In the genomic region with DNA sequence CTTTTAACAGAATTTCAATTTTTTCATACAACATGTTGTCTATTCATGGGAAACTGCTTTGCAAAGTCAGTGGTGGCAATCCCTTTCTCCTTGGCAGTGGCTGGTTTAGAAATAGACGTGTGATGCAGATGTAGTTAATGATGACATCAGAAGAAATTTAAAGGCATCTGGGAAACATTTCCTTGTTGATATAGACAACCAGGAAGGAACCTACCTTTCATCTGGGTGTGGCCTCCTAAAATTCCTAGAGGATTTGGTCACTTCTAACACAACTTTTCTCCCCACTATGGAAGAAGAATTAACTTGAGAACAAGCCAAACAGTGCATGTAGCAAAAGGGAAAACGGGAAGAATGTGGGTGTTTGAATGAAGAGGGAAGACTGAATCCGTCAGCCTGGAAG, we compare ENCODE assay signal across 31 cellular contexts.
DNase-seq lines count a peak whose midpoint lies in the region; ATAC-seq, FAIRE-seq and TF ChIP-seq lines count a peak whose summit lies in the region.
"Had no signal": no experiment of that assay in that cellular context is flagged by ENCODE, and none has a peak within 500 bp of the region (broad histone marks: within the 10 kb centered on the region; RNA-seq: fewer than 3 reads in every experiment).

No MANE protein-coding gene starts in this region.

- H4K20me1 ChIP-seq in HCT116 (ENCODE audit: insufficient read depth) (no peaks in the 10 kb centered on the region), astrocyte (ENCODE audit: insufficient read depth, low read length) (no peaks in the 10 kb centered on the region)

- peak overlapping the region; percentile 42 for H3K27ac Mint-ChIP-seq in astrocyte (ENCODE audit: unreplicated experiment)
- H3K27ac Mint-ChIP-seq: activated CD4-positive, alpha-beta memory T cell treated with anti-CD3 and anti-CD28 coated beads for 36 hours; CD8-positive, alpha-beta T cell; stimulated activated naive CD8-positive, alpha-beta T cell treated with anti-CD3 and anti-CD28 coated beads, Interleukin-15, Interleukin-2, amounts not matched to agents 100 ng/mL and 50 ng/mL, for 24 hours had no signal

- H3K27ac ChIP-seq in HCT116 (ENCODE audit: low read depth, low read length) = no peak overlapping the region
- H3K27ac ChIP-seq in astrocyte (ENCODE audit: low read depth, low read length) = no peak overlapping the region
- H3K27ac ChIP-seq: neutrophil, testis had no signal

- no peaks in the 10 kb centered on the region for H3K27me3 ChIP-seq in HCT116 (ENCODE audit: insufficient read depth, low read length)
- H3K27me3 ChIP-seq in astrocyte (ENCODE audit: insufficient read depth, low read length) = no peaks in the 10 kb centered on the region
- H3K27me3 ChIP-seq: BE2C, neutrophil, testis had no signal

- peaks cover 2% of the 10 kb centered on the region for H3K9me3 Mint-ChIP-seq in astrocyte (ENCODE audit: unreplicated experiment)
- H3K9me3 Mint-ChIP-seq: activated CD4-positive, alpha-beta memory T cell treated with anti-CD3 and anti-CD28 coated beads for 36 hours; CD8-positive, alpha-beta T cell; central memory CD8-positive, alpha-beta T cell; stimulated activated naive CD8-positive, alpha-beta T cell treated with anti-CD3 and anti-CD28 coated beads, Interleukin-15, Interleukin-2, amounts not matched to agents 100 ng/mL and 50 ng/mL, for 24 hours had no signal

- peaks cover 2% of the 10 kb centered on the region for H3K36me3 Mint-ChIP-seq in astrocyte (ENCODE audit: low read depth, unreplicated experiment)
- H3K36me3 Mint-ChIP-seq: activated CD4-positive, alpha-beta memory T cell treated with anti-CD3 and anti-CD28 coated beads for 36 hours; CD8-positive, alpha-beta T cell; naive B cell had no signal

- H3K4me3 Mint-ChIP-seq in astrocyte (ENCODE audit: unreplicated experiment) = no peak overlapping the region
- H3K4me3 Mint-ChIP-seq: activated CD4-positive, alpha-beta memory T cell treated with anti-CD3 and anti-CD28 coated beads for 36 hours; CD8-positive, alpha-beta T cell; central memory CD8-positive, alpha-beta T cell; naive B cell; stimulated activated naive CD8-positive, alpha-beta T cell treated with anti-CD3 and anti-CD28 coated beads, Interleukin-15, Interleukin-2, amounts not matched to agents 100 ng/mL and 50 ng/mL, for 24 hours had no signal

- BruUV-seq in HCT116 (replicated peaks; lab: Mats Ljungman, UMichigan) = no TSS peak

- H3K79me2 ChIP-seq in HCT116 (ENCODE audit: insufficient read depth, low read length) = no peaks in the 10 kb centered on the region
- H3K79me2 ChIP-seq in astrocyte (ENCODE audit: insufficient read depth, low read length) = no peaks in the 10 kb centered on the region

- no peak for FAIRE-seq in astrocyte (lab: Jason Lieb, UNC)
- FAIRE-seq: endometrium, GM12892, islet of Langerhans had no signal

- POLR2A ChIA-PET in HCT116 (lab: Charles Lee) = no interaction called here

- intact Hi-C loops in HCT116 (cut with micrococcal nuclease) = no loop called here

- DNase-seq in AG08395 (ENCODE audit: low spot score) = peak; percentile 54
- peak; percentile 41 for DNase-seq in HCT116 (ENCODE audit: low read depth, low spot score)
- peak; percentile 21 for DNase-seq in astrocyte (ENCODE audit: low read depth)
- peak; percentile 20 to 46 for DNase-seq in foreskin fibroblast
- no peak for DNase-seq in left lobe of liver (ENCODE audit: low spot score)
- no peak for DNase-seq in cortex of kidney (lab: John Stamatoyannopoulos, UW)
- DNase-seq: activated CD4-positive, alpha-beta memory T cell treated with anti-CD3 and anti-CD28 coated beads for 36 hours; activated CD4-positive, alpha-beta T cell treated with anti-CD3 and anti-CD28 coated beads for 1 hour; activated naive CD4-positive, alpha-beta T cell treated with Interleukin-2 at 50 U/mL for 16 hours; BE2C; CD8-positive, alpha-beta T cell; head of caudate nucleus; midbrain; naive B cell; NCI-H1105; NCI-H2029; NCI-H69; right cardiac atrium; SHP77; stimulated activated CD4-positive, alpha-beta T cell treated with anti-CD3 and anti-CD28 coated beads, Interleukin-1b, Interleukin-23, amount 100 ng/mL, for 48 hours; T-helper 2 cell; testis had no signal

- H3K9me3 ChIP-seq in HCT116 (ENCODE audit: control insufficient read depth in 1 of 2, insufficient read depth in 1 of 2, low read depth in 1 of 2, low read length in 2 of 2) (no peaks in the 10 kb centered on the region), astrocyte (ENCODE audit: insufficient read depth, low read depth, low read length) (no peaks in the 10 kb centered on the region)
- H3K9me3 ChIP-seq: BE2C, neutrophil, testis had no signal

- H3K4me3 ChIP-seq in HCT116 (replicated peaks in 1 of 2; ENCODE audit: low read depth in 1 of 2, low read length in 2 of 2) (no peak overlapping the region), astrocyte (ENCODE audit: insufficient read depth, low read depth, low read length) (no peak overlapping the region), foreskin fibroblast (ENCODE audit: low read depth in 1 of 2, low read length in 2 of 2) (no peak overlapping the region)
- H3K4me3 ChIP-seq: smooth muscle cell, testis had no signal

- TF ChIP-seq POLR2A in HCT116 (IDR thresholded peaks at IDR 0.05; ENCODE audit: borderline replicate concordance, extremely low read depth, insufficient read depth, insufficient read length) = no peak

- H3K9me2 ChIP-seq in HCT116 (ENCODE audit: insufficient read depth) = no peaks in the 10 kb centered on the region

- ATAC-seq in HCT116 = no peak; the same call in 1 of the 2 replicates
- no peak for ATAC-seq in left lobe of liver
- no peak for ATAC-seq in HG03045 (IDR thresholded peaks at IDR 0.05; ENCODE audit: unreplicated experiment)
- ATAC-seq in GM18873 (IDR thresholded peaks at IDR 0.05; ENCODE audit: low FRiP score, unreplicated experiment) = no peak
- ATAC-seq: CD8-positive, alpha-beta T cell; right cardiac atrium had no signal

- H3K9ac ChIP-seq in HCT116 (ENCODE audit: low read length) = no peak overlapping the region
- H3K9ac ChIP-seq in astrocyte (ENCODE audit: low read length) = no peak overlapping the region

- TF ChIP-seq RAD21 in HCT116 (IDR thresholded peaks at IDR 0.05; ENCODE audit: low read depth) = no peak

- H3K4me1 ChIP-seq in HCT116 (ENCODE audit: control insufficient read depth in 1 of 2, insufficient read depth in 2 of 2, low read length in 2 of 2) (peaks cover 0 to 11% of the 10 kb centered on the region in 2 experiments; a peak in 2 of 4 replicates), astrocyte (ENCODE audit: insufficient read depth, low read length) (no peaks in the 10 kb centered on the region)
- H3K4me1 ChIP-seq: BE2C, testis had no signal

- TF ChIP-seq CTCF in HCT116 (IDR thresholded peaks at IDR 0.05 in 2 of 3, conservative IDR thresholded peaks at IDR 0.05 in 1 of 3; ENCODE audit: borderline replicate concordance in 1 of 3, insufficient read depth in 1 of 3, low read depth in 2 of 3, low read length in 2 of 3) (no peak), astrocyte (IDR thresholded peaks at IDR 0.05; ENCODE audit: insufficient read depth, low read depth, low read length) (no peak), foreskin fibroblast (IDR thresholded peaks at IDR 0.05; ENCODE audit: low read depth, low read length) (no peak)

- H3K27me3 Mint-ChIP-seq in astrocyte (ENCODE audit: low read depth, unreplicated experiment) = no peaks in the 10 kb centered on the region
- H3K27me3 Mint-ChIP-seq: stimulated activated naive CD8-positive, alpha-beta T cell treated with anti-CD3 and anti-CD28 coated beads, Interleukin-15, Interleukin-2, amounts not matched to agents 100 ng/mL and 50 ng/mL, for 24 hours had no signal

- RAD21 ChIA-PET in HCT116 (lab: Charles Lee; ENCODE audit: low non-redundant PET in 1 of 2, low total read pairs in 2 of 2, uncharacterized antibody in 2 of 2, unreplicated experiment in 2 of 2) = no interaction called here

- H3K36me3 ChIP-seq in HCT116 (ENCODE audit: control insufficient read depth in 1 of 2, insufficient read depth in 2 of 2, low read length in 2 of 2) (no peaks in the 10 kb centered on the region), astrocyte (ENCODE audit: insufficient read depth, low read length) (no peaks in the 10 kb centered on the region)
- H3K36me3 ChIP-seq: BE2C, neutrophil had no signal

- peak overlapping the region; percentile 37 for H3K4me2 ChIP-seq in HCT116 (ENCODE audit: low read length)
- H3K4me2 ChIP-seq in astrocyte (ENCODE audit: low read length) = no peak overlapping the region
- H3K4me2 ChIP-seq: smooth muscle cell had no signal

- CTCF ChIA-PET in HCT116 (lab: Charles Lee) = no interaction called here

- peaks cover 13% of the 10 kb centered on the region for H3K4me1 Mint-ChIP-seq in astrocyte (ENCODE audit: low read depth, unreplicated experiment)
- H3K4me1 Mint-ChIP-seq: central memory CD8-positive, alpha-beta T cell; naive B cell had no signal

- H2AFZ ChIP-seq in HCT116 (ENCODE audit: low read depth, low read length, poor library complexity, severe bottlenecking) = peak overlapping the region; percentile 3
- no peak overlapping the region for H2AFZ ChIP-seq in astrocyte (ENCODE audit: low read depth, low read length)

TF ChIP-seq in HCT116, 20 proteins besides CTCF, POLR2A, EP300 and RAD21:
- TF ChIP-seq YY1 (IDR thresholded peaks at IDR 0.05; ENCODE audit: extremely low read depth, insufficient replicate concordance, low read depth, low read length) = no peak
- TF ChIP-seq FOSL1 (IDR thresholded peaks at IDR 0.05; ENCODE audit: low read depth) = no peak
- TF ChIP-seq ZFX (IDR thresholded peaks at IDR 0.05) = no peak
- no peak for TF ChIP-seq SRF (IDR thresholded peaks at IDR 0.05; ENCODE audit: low read depth)
- TF ChIP-seq SIN3A (IDR thresholded peaks at IDR 0.05; ENCODE audit: low read depth) = no peak
- TF ChIP-seq ZNF274 (IDR thresholded peaks at IDR 0.05; ENCODE audit: low read depth, low read length) = no peak
- peak; percentile 26; the same call in 1 of the 2 replicates for TF ChIP-seq CEBPB (IDR thresholded peaks at IDR 0.05; ENCODE audit: low read depth)
- TF ChIP-seq JUND (IDR thresholded peaks at IDR 0.05) = peak; percentile 24; the same call in 1 of the 2 replicates
- no peak for TF ChIP-seq TCF7L2 (IDR thresholded peaks at IDR 0.05; ENCODE audit: borderline replicate concordance, extremely low read depth, insufficient read depth, insufficient read length)
- peak; percentile 48; the same call in 1 of the 2 replicates for TF ChIP-seq CBX3 (IDR thresholded peaks at IDR 0.05; ENCODE audit: low read depth)

Comparison
In these comparisons a context has a peak if more than half of its experiments do, and no peak if none do; other contexts are left out.
1. DNase-seq: peak in AG08395 (single experiment), HCT116 (single experiment), astrocyte (single experiment) and foreskin fibroblast (2 of 2); none in left lobe of liver (single experiment) and cortex of kidney (single experiment).